In the genomic region with DNA sequence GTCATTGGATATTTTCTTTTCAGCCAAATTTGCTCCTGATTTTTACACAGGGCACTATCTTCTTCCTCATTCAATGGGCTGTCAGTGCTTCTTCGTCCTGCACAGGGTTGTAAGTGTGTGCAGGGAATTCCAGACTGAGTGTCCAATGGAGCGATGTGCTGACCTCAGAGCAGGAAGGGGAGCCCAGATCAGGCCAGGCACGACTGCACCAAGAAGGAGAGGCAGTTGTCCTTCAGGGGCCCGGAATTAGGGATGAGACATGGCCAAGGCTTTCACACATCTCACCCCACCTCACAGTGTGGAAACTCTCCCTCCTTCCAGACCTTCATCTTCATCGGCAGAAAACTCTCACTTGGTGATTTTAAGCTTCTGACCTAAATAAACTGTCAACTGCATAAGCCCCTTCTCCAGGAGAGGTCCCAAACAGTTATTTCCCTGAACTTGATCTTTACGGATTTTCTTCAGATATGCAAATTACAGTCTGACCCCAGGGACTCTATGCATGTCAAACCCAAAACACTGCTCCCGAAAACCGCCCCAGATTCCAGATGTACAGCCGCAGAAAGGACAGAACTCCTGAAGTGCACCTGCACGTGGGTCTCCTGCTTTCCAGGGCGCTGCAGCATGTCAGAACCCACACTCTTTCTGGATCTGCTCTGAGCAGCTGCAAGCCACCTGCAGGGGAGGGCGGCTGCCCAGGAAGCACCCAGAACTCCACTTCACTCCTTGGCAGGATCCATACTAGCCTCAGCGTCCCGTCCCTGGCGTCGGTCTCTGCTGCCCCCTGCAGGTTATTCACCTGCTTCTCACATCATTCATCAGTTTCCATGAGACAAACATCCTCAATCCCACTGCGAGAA, we compare ENCODE assay signal across 8 cellular contexts. TPM values are rescaled to one million over a fixed set of nuclear protein-coding genes. Genes with fewer than 3 reads are reported as not detected.
A peak's percentile ranks its signal among the peaks of the same experiment; 100 is the strongest.
DNase-seq lines count a peak whose midpoint lies in the region; ATAC-seq, FAIRE-seq and TF ChIP-seq lines count a peak whose summit lies in the region.

No MANE protein-coding gene starts in this region.

- peak; percentile 92 for TF ChIP-seq CTCF in GM10248 (IDR thresholded peaks at IDR 0.05; ENCODE audit: control extremely low read depth, extremely low read depth, low read depth, missing control alignments)
- peak; percentile 93 for TF ChIP-seq CTCF in kidney (IDR thresholded peaks at IDR 0.05; ENCODE audit: borderline replicate concordance, extremely low read depth, insufficient read depth)

- H3K4me3 Mint-ChIP-seq in central memory CD8-positive, alpha-beta T cell: peak overlapping the region; percentile 85

- DNase-seq in GM10248 (ENCODE audit: extremely low spot score) (peak; percentile 81), NCI-H226 (peak; percentile 61), kidney (peak; percentile 91)
- DNase-seq in central memory CD8-positive, alpha-beta T cell (ENCODE audit: low spot score in 2 of 2): peak; percentile 73 to 78
- peak; percentile 78 to 84 (median 80) for DNase-seq in stimulated activated CD4-positive, alpha-beta T cell treated with anti-CD3 and anti-CD28 coated beads, Interleukin-12 subunit alpha, Interleukin-12 subunit beta, amount 100 ng/mL, for 48 hours (ENCODE audit: low read depth in 2 of 3, low spot score in 1 of 3)

- H3K9me3 ChIP-seq in kidney (ENCODE audit: control insufficient read depth in 1 of 2, low read length in 2 of 2): no peaks in the 10 kb centered on the region

- peaks cover 12% of the 10 kb centered on the region for H3K36me3 Mint-ChIP-seq in central memory CD8-positive, alpha-beta T cell (ENCODE audit: insufficient read depth)

- peak overlapping the region; percentile 56 for H3K27ac Mint-ChIP-seq in central memory CD8-positive, alpha-beta T cell (ENCODE audit: low read depth)

- peak overlapping the region in 1 of 2 donors; percentile 53 for H3K9ac ChIP-seq in kidney (ENCODE audit: low read length in 2 of 2)

- H3K36me3 ChIP-seq in kidney (ENCODE audit: control insufficient read depth in 1 of 2, insufficient read depth in 2 of 2, low read length in 2 of 2): peaks cover 8 to 15% of the 10 kb centered on the region in 2 donors

- peak overlapping the region; percentile 11 to 63 for H3K27ac ChIP-seq in kidney (ENCODE audit: low read depth in 2 of 2, low read length in 2 of 2)

- H3K4me3 ChIP-seq in kidney (ENCODE audit: low read length in 2 of 2): peak overlapping the region; percentile 80 to 91

- intact Hi-C loops in kidney (cut with DNase I): no loop called here

- H3K4me1 Mint-ChIP-seq in central memory CD8-positive, alpha-beta T cell: peaks cover 35% of the 10 kb centered on the region

- ATAC-seq in HG03045 (IDR thresholded peaks at IDR 0.05; ENCODE audit: unreplicated experiment): peak; percentile 8
- ATAC-seq in activated CD4-positive, CD25-positive, alpha-beta regulatory T cell treated with anti-CD3 and anti-CD28 coated beads, Interleukin-2, amount 50 U/mL, for 24 hours: peak; percentile 70 to 74
- peak; percentile 75 for ATAC-seq in central memory CD8-positive, alpha-beta T cell (replicated peaks; ENCODE audit: extremely low read depth, poor library complexity, severe bottlenecking)
- no peak for ATAC-seq in GM21717 (IDR thresholded peaks at IDR 0.05; ENCODE audit: unreplicated experiment)

- FAIRE-seq in kidney (lab: Jason Lieb, UNC): no peak

- H3K4me1 ChIP-seq in kidney (ENCODE audit: control insufficient read depth in 1 of 2, insufficient read depth in 1 of 2, low read depth in 1 of 2, low read length in 2 of 2): peaks cover 7 to 11% of the 10 kb centered on the region in 2 donors

- POLR2A ChIA-PET in GM10248 (lab: Yijun Ruan, JAX): interaction anchor here (1.2 kb wide), 1 partner anchor 152 kb away, joined by 5 read pairs; no protein-coding TSS in a partner anchor

- peaks cover 7% of the 10 kb centered on the region for H3K9me3 Mint-ChIP-seq in central memory CD8-positive, alpha-beta T cell

- CTCF ChIA-PET in GM10248 (lab: Yijun Ruan, JAX): interaction anchor here (0.6 to 3.5 kb wide), 34 partner anchors 9 to 441 kb away, joined by 3 to 68 read pairs (median 4); a partner anchor contains a TSS

- no peaks in the 10 kb centered on the region for H3K27me3 Mint-ChIP-seq in central memory CD8-positive, alpha-beta T cell

RNA-seq across cellular contexts. Expression of a gene that starts 0.6 kb away (rescaled TPM):
- 7.3 TPM for total RNA-seq in kidney
- 3.2 TPM for polyA plus RNA-seq in kidney (ENCODE audit: insufficient read depth, low read depth, low replicate concordance)

RNA-seq across cellular contexts. Expression of a gene that starts 15.8 kb away (rescaled TPM):
- 11.4 TPM for total RNA-seq in kidney
- 6.1 TPM for polyA plus RNA-seq in kidney (ENCODE audit: insufficient read depth, low read depth, low replicate concordance)

RNA-seq across cellular contexts. Expression of a gene that starts 22.1 kb away (rescaled TPM):
- total RNA-seq in kidney: 14.4 TPM
- 4.6 TPM for polyA plus RNA-seq in kidney (ENCODE audit: insufficient read depth, low read depth, low replicate concordance)
